In genomic region chr14:53796734-53797133, GRCh38 we compare ENCODE assay signal across 21 cellular contexts.
"Had no signal": no experiment of that assay in that cellular context is flagged by ENCODE, and none has a peak within 500 bp of the region (broad histone marks: within the 10 kb centered on the region; RNA-seq: fewer than 3 reads in every experiment).

No MANE protein-coding gene starts in this region.

- H3K27me3 ChIP-seq: breast epithelium had no signal

- H3K27ac ChIP-seq: breast epithelium had no signal

- DNase-seq: activated CD4-positive, alpha-beta T cell treated with anti-CD3 and anti-CD28 coated beads, Interleukin-2, amount 10 ng/mL, durations not matched to agents 24 days and 14 days; activated CD4-positive, alpha-beta T cell treated with anti-CD3 and anti-CD28 coated beads, Interleukin-2, amount 50 U/mL, for 48 hours; activated CD4-positive, CD25-positive, alpha-beta regulatory T cell treated with anti-CD3 and anti-CD28 coated beads, Interleukin-2, amount 50 U/mL, for 72 hours; activated CD8-positive, alpha-beta memory T cell treated with anti-CD3 and anti-CD28 coated beads, Interleukin-2, amount 10 ng/mL, durations not matched to agents 7 days and 5 days; activated effector memory CD4-positive, alpha-beta T cell treated with Interleukin-2 at 50 U/mL for 16 hours; activated naive CD4-positive, alpha-beta T cell; activated T-cell treated with anti-CD3 and anti-CD28 coated beads, Interleukin-2, amount 50 U/mL, for 24 hours; aorta; caudate nucleus; Karpas-422; MM.1S; NCI-H1105; NCI-H146; NCI-H187 treated with DMSO at 0.1 percent for 48 hours; NCI-H2107; NCI-H510A treated with DMSO at 0.1 percent for 48 hours; NCI-H69; SHP77 had no signal

- H3K9me3 ChIP-seq: breast epithelium had no signal

- ATAC-seq: activated CD8-positive, alpha-beta memory T cell treated with anti-CD3 and anti-CD28 coated beads, Interleukin-2, amount 10 ng/mL, durations not matched to agents 7 days and 5 days; WTC11 had no signal

- H3K4me1 ChIP-seq: breast epithelium had no signal

- FAIRE-seq: RCC 7860 had no signal

- H3K36me3 ChIP-seq: breast epithelium had no signal

- H3K4me3 ChIP-seq: breast epithelium had no signal
